11 cellular contexts compared by ENCODE assay signal in the genomic region with DNA sequence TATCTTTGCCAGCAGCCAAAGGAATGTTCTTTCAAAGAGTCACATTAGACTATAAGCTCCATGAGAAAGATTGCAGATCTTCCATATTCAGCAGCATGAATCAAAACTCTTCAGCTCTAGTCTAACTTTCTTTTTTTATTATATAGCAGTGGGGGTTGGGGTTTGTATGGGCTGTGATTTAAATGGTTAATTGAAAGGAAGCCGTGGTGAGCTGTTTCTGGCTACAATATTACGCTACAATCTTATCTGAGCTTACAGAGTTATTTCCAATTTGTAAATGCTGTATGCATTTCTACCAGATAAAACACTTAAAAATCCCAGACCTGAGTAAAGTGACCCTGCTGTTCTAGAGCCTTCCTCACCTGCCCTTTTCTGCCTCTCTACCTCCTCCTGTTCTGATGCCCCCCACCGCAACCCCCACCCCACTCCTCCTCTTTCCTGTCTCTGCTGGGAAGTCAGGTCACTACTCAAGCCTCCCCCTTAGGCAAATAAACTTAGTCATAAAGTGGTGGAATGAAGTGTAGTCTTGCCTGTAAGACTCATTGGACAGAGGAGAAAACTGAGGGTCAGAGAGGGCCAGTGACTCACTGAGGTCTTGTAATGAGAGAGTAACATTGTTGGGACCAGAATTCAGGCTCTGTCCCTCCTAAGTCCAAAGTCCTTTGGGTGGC.
DNase-seq lines count a peak whose midpoint lies in the region; ATAC-seq and TF ChIP-seq lines count a peak whose summit lies in the region.
"Had no signal": no experiment of that assay in that cellular context is flagged by ENCODE, and none has a peak within 500 bp of the region (broad histone marks: within the 10 kb centered on the region; RNA-seq: fewer than 3 reads in every experiment).

No MANE protein-coding gene starts in this region.

- ATAC-seq in GM21381 (IDR thresholded peaks at IDR 0.05; ENCODE audit: unreplicated experiment), result no peak

- H3K4me1 Mint-ChIP-seq in endodermal cell, result no peaks in the 10 kb centered on the region

- H3K9me2 ChIP-seq in SK-N-SH, result no peaks in the 10 kb centered on the region

- H3K9me3 Mint-ChIP-seq in endodermal cell, result no peaks in the 10 kb centered on the region
- H3K9me3 Mint-ChIP-seq: dendritic cell treated with granulocyte-macrophage colony-stimulating factor and Interleukin-4, amounts not matched to agents 40 ng/mL and 50 ng/mL, for 4 days had no signal

- CTCF ChIA-PET in SK-N-SH (lab: Yijun Ruan, JAX), result interaction anchor here (1.4 kb wide), 1 partner anchor 13 kb away, joined by 4 read pairs; no protein-coding TSS in a partner anchor

- TF ChIP-seq EP300 in SK-N-SH (IDR thresholded peaks at IDR 0.05; ENCODE audit: borderline replicate concordance in 1 of 2, low read depth in 1 of 2, low read length in 1 of 2), result no peak

- H3K4me2 ChIP-seq in SK-N-SH, result no peak overlapping the region

- H2AFZ ChIP-seq in SK-N-SH (ENCODE audit: low read depth), result no peak overlapping the region

- no peaks in the 10 kb centered on the region for H3K4me1 ChIP-seq in endodermal cell (ENCODE audit: control insufficient read depth, insufficient read depth, low read length)
- no peaks in the 10 kb centered on the region for H3K4me1 ChIP-seq in SK-N-SH (ENCODE audit: control insufficient read depth in 1 of 2, insufficient read depth in 2 of 2, low read depth in 1 of 2, low read length in 1 of 2)
- H3K4me1 ChIP-seq: prostate gland had no signal

- peak; percentile 23 for DNase-seq in SW480 (ENCODE audit: low spot score)
- DNase-seq in activated T-cell treated with anti-CD3 and anti-CD28 coated beads, Interleukin-2, amount 50 U/mL, for 48 hours, result peak; percentile 73 to 78
- DNase-seq in fibroblast of pulmonary artery (ENCODE audit: low read depth), result peak; percentile 8
- DNase-seq in stimulated activated naive CD4-positive, alpha-beta T cell treated with Interleukin-2 at 50 U/mL for 16 hours (lab: John Stamatoyannopoulos, UW), result peak; percentile 66
- no peak for DNase-seq in endodermal cell
- no peak for DNase-seq in SK-N-SH
- DNase-seq: NCI-H1092 treated with DMSO at 0.1 percent for 48 hours, NCI-H69 had no signal

- H4K20me1 ChIP-seq in SK-N-SH (ENCODE audit: insufficient read depth), result no peaks in the 10 kb centered on the region

- TF ChIP-seq CTCF in fibroblast of pulmonary artery (IDR thresholded peaks at IDR 0.05; ENCODE audit: low read length, missing control alignments) (no peak), endodermal cell (conservative IDR thresholded peaks at IDR 0.05) (no peak), SK-N-SH (IDR thresholded peaks at IDR 0.05) (no peak)

- H3K4me3 ChIP-seq in fibroblast of pulmonary artery (replicated peaks; ENCODE audit: low read depth, low read length) (no peak overlapping the region), endodermal cell (ENCODE audit: low read length) (no peak overlapping the region), SK-N-SH (ENCODE audit: low read depth in 2 of 2, low read length in 1 of 2) (no peak overlapping the region)
- H3K4me3 ChIP-seq: prostate gland had no signal

- POLR2A ChIA-PET in SK-N-SH (lab: Yijun Ruan, JAX), result no interaction called here

- H3K9me3 ChIP-seq in endodermal cell (ENCODE audit: control insufficient read depth, low read length) (no peaks in the 10 kb centered on the region), SK-N-SH (no peaks in the 10 kb centered on the region)
- H3K9me3 ChIP-seq: prostate gland had no signal

- no peaks in the 10 kb centered on the region for H3F3A ChIP-seq in SK-N-SH (replicated peaks; ENCODE audit: insufficient read depth)

- WGBS in endodermal cell (ENCODE audit: insufficient coverage in 1 of 2, insufficient read length in 1 of 2), 2 experiments, result 84% methylated on average over 3 of the region's 3 CpGs; no CpG with 5 or more reads in 1 of the 2 experiments
- WGBS in SK-N-SH (ENCODE audit: low lambda C conversion rate), result 7% methylated on average over 3 of the region's 3 CpGs

- H3K27me3 ChIP-seq in endodermal cell (ENCODE audit: control insufficient read depth, insufficient read depth, low read length, poor library complexity, severe bottlenecking), result no peaks in the 10 kb centered on the region
- H3K27me3 ChIP-seq in SK-N-SH (ENCODE audit: insufficient read depth), result no peaks in the 10 kb centered on the region

- no peak for TF ChIP-seq RAD21 in SK-N-SH (IDR thresholded peaks at IDR 0.05; ENCODE audit: low read length)

- H3K36me3 Mint-ChIP-seq in endodermal cell (ENCODE audit: low read depth), result no peaks in the 10 kb centered on the region

- no peaks in the 10 kb centered on the region for H3K36me3 ChIP-seq in endodermal cell (ENCODE audit: control insufficient read depth, insufficient read depth, low read length)
- no peaks in the 10 kb centered on the region for H3K36me3 ChIP-seq in SK-N-SH (replicated peaks in 1 of 2; ENCODE audit: control insufficient read depth in 1 of 2, insufficient read depth in 2 of 2, low read length in 1 of 2)
- H3K36me3 ChIP-seq: prostate gland had no signal

- H3K27me3 Mint-ChIP-seq in endodermal cell (ENCODE audit: insufficient read depth), result peaks cover 5% of the 10 kb centered on the region
- H3K27me3 Mint-ChIP-seq: dendritic cell treated with granulocyte-macrophage colony-stimulating factor and Interleukin-4, amounts not matched to agents 40 ng/mL and 50 ng/mL, for 4 days had no signal

- no peak overlapping the region for H3K4me3 Mint-ChIP-seq in endodermal cell
- H3K4me3 Mint-ChIP-seq: dendritic cell treated with granulocyte-macrophage colony-stimulating factor and Interleukin-4, amounts not matched to agents 40 ng/mL and 50 ng/mL, for 4 days had no signal

- no peaks in the 10 kb centered on the region for H3K79me2 ChIP-seq in SK-N-SH (ENCODE audit: insufficient read depth)

- no peak overlapping the region for H3K27ac Mint-ChIP-seq in endodermal cell
- H3K27ac Mint-ChIP-seq: dendritic cell treated with granulocyte-macrophage colony-stimulating factor and Interleukin-4, amounts not matched to agents 40 ng/mL and 50 ng/mL, for 4 days had no signal

- no peak overlapping the region for H3K27ac ChIP-seq in endodermal cell (ENCODE audit: low read depth, low read length)
- no peak overlapping the region for H3K27ac ChIP-seq in SK-N-SH (ENCODE audit: low read depth in 2 of 2, low read length in 1 of 2)
- H3K27ac ChIP-seq: prostate gland had no signal

- no peak overlapping the region for H3K9ac ChIP-seq in endodermal cell (ENCODE audit: extremely low read depth, low read length, poor library complexity, severe bottlenecking)
- H3K9ac ChIP-seq in SK-N-SH, result no peak overlapping the region

TF ChIP-seq in SK-N-SH, 30 proteins besides CTCF, POLR2A, EP300 and RAD21:
- TF ChIP-seq POLR2AphosphoS5 (IDR thresholded peaks at IDR 0.05; ENCODE audit: low read depth, low read length), result no peak
- no peak for TF ChIP-seq MEF2A (IDR thresholded peaks at IDR 0.05; ENCODE audit: borderline replicate concordance, low read depth)
- no peak for TF ChIP-seq RFX5 (IDR thresholded peaks at IDR 0.05; ENCODE audit: low read length)
- TF ChIP-seq RXRA (IDR thresholded peaks at IDR 0.05; ENCODE audit: borderline replicate concordance, low read depth), result no peak
- no peak for TF ChIP-seq PBX3 (IDR thresholded peaks at IDR 0.05)
- TF ChIP-seq SMC3 (IDR thresholded peaks at IDR 0.05; ENCODE audit: low read depth, low read length), result no peak
- no peak for TF ChIP-seq TAF1 (IDR thresholded peaks at IDR 0.05; ENCODE audit: borderline replicate concordance, low read depth, low read length)
- TF ChIP-seq, protein P1, sequence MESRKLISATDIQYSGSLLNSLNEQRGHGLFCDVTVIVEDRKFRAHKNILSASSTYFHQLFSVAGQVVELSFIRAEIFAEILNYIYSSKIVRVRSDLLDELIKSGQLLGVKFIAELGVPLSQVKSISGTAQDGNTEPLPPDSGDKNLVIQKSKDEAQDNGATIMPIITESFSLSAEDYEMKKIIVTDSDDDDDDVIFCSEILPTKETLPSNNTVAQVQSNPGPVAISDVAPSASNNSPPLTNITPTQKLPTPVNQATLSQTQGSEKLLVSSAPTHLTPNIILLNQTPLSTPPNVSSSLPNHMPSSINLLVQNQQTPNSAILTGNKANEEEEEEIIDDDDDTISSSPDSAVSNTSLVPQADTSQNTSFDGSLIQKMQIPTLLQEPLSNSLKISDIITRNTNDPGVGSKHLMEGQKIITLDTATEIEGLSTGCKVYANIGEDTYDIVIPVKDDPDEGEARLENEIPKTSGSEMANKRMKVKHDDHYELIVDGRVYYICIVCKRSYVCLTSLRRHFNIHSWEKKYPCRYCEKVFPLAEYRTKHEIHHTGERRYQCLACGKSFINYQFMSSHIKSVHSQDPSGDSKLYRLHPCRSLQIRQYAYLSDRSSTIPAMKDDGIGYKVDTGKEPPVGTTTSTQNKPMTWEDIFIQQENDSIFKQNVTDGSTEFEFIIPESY (IDR thresholded peaks at IDR 0.05; ENCODE audit: borderline replicate concordance, low read depth), result no peak
- TF ChIP-seq NFIC (IDR thresholded peaks at IDR 0.05; ENCODE audit: borderline replicate concordance), result no peak
TF ChIP-seq in SK-N-SH: peak in this region for 0.

Comparison
In these comparisons a context has a peak if more than half of its experiments do, and no peak if none do; other contexts are left out.
1. DNase-seq: peak in SW480 (single experiment), activated T-cell treated with anti-CD3 and anti-CD28 coated beads, Interleukin-2, amount 50 U/mL, for 48 hours (2 of 2), fibroblast of pulmonary artery (single experiment) and stimulated activated naive CD4-positive, alpha-beta T cell treated with Interleukin-2 at 50 U/mL for 16 hours (single experiment); none in endodermal cell (single experiment) and SK-N-SH (single experiment).